Comparison of ENCODE assay signal across 8 cellular contexts in genomic region chr19:49690656-49691242, GRCh38. TPM values are rescaled to one million over a fixed set of nuclear protein-coding genes. Genes with fewer than 3 reads are reported as not detected.
A peak's percentile ranks its signal among the peaks of the same experiment; 100 is the strongest.
DNase-seq lines count a peak whose midpoint lies in the region; ATAC-seq, FAIRE-seq and TF ChIP-seq lines count a peak whose summit lies in the region.

CPT1C (plus strand) TSS chr19:49691116; CDS start chr19:49692253, 1,137 bp downstream.

- no peak for TF ChIP-seq RAD21 in K562 (CRISPR knock-in tag; conservative IDR thresholded peaks at IDR 0.05 in 1 of 2, IDR thresholded peaks at IDR 0.05 in 1 of 2)

- DNase-seq in SK-N-DZ (ENCODE audit: low spot score), result peak; percentile 72
- DNase-seq in K562 (ENCODE audit: extremely low read depth in 1 of 4, low spot score in 3 of 4), result no peak
- peak; percentile 82 for DNase-seq in hepatocyte (ENCODE audit: low spot score)
- DNase-seq in progenitor cell of endocrine pancreas (ENCODE audit: low spot score, unreplicated experiment), result peak; percentile 64
- no peak for DNase-seq in MV-4-11 (lab: John Stamatoyannopoulos, UW)

- 83% methylated on average over 33 of the region's 38 CpGs for WGBS in K562 (ENCODE audit: insufficient coverage, low coverage, missing lambda C conversion rate)
- WGBS in hepatocyte (ENCODE audit: low lambda C conversion rate, missing lambda C conversion rate), result 4% methylated on average over 28 of the region's 38 CpGs

- no peak within 1 kb of the TSS for H3K9ac ChIP-seq in K562 (ENCODE audit: insufficient read depth in 1 of 2, low read depth in 2 of 2, low read length in 2 of 2)

- H3K27me3 ChIP-seq in K562 (ENCODE audit: control insufficient read depth in 2 of 2, insufficient read depth in 2 of 2, low read length in 2 of 2) (no peaks in the 10 kb centered on the region), hepatocyte (peaks cover 5% of the 10 kb centered on the region)

- FAIRE-seq in A204.1 (lab: Jason Lieb, UNC) (peak; percentile 98), K562 (lab: Jason Lieb, UNC) (no peak)

- TF ChIP-seq EP300 in K562 (IDR thresholded peaks at IDR 0.05; ENCODE audit: low read length), result no peak

- H3K4me2 ChIP-seq in K562 (ENCODE audit: insufficient read depth, low read length) (no peak within 1 kb of the TSS), hepatocyte (peak within 1 kb of the TSS; percentile 97)

- peak within 1 kb of the TSS; percentile 80 for H3K4me3 Mint-ChIP-seq in progenitor cell of endocrine pancreas (ENCODE audit: low read depth)

- in situ Hi-C loops in K562 (cut with MboI), result no loop called here

- H3K4me1 Mint-ChIP-seq in progenitor cell of endocrine pancreas (ENCODE audit: low read depth), result peaks cover 11% of the 10 kb centered on the region

- H3K4me3 ChIP-seq in HEK293 (ENCODE audit: low read depth, low read length), result no peak within 1 kb of the TSS
- no peak within 1 kb of the TSS for H3K4me3 ChIP-seq in K562
- H3K4me3 ChIP-seq in hepatocyte, result peak within 1 kb of the TSS; percentile 63

- H3K27ac Mint-ChIP-seq in progenitor cell of endocrine pancreas, result peak within 1 kb of the TSS; percentile 90

- H3K9me1 ChIP-seq in K562 (ENCODE audit: control insufficient read depth, insufficient read depth, low read length), result no peaks in the 10 kb centered on the region

- no peaks in the 10 kb centered on the region for H3K9me2 ChIP-seq in hepatocyte (replicated peaks; ENCODE audit: insufficient read depth)

- POLR2A ChIA-PET in HEK293 (lab: Yijun Ruan, JAX) (no interaction called here), K562 (lab: Yijun Ruan, JAX) (no interaction called here)

- H3K4me1 ChIP-seq in HEK293 (ENCODE audit: control insufficient read depth, insufficient read depth, low read length) (peaks cover 8% of the 10 kb centered on the region), K562 (replicated peaks in 1 of 2; ENCODE audit: control insufficient read depth in 2 of 2, insufficient read depth in 2 of 2, low read length in 2 of 2) (peaks cover 0 to 54% of the 10 kb centered on the region in 2 experiments; a peak in 2 of 5 replicates), hepatocyte (ENCODE audit: insufficient read depth) (peaks cover 17% of the 10 kb centered on the region)

- H3K9me3 Mint-ChIP-seq in progenitor cell of endocrine pancreas (ENCODE audit: low read depth), result no peaks in the 10 kb centered on the region

- H3K27me3 Mint-ChIP-seq in progenitor cell of endocrine pancreas, result no peaks in the 10 kb centered on the region

- no peak within 1 kb of the TSS for H2AFZ ChIP-seq in K562 (ENCODE audit: low read depth, low read length)
- peak within 1 kb of the TSS; percentile 90 for H2AFZ ChIP-seq in hepatocyte

- H3K9me3 ChIP-seq in HEK293 (ENCODE audit: control insufficient read depth, insufficient read depth, low read depth, low read length), result no peaks in the 10 kb centered on the region
- H3K9me3 ChIP-seq in K562 (replicated peaks; ENCODE audit: control insufficient read depth, insufficient read depth, low read depth, low read length), result no peaks in the 10 kb centered on the region
- H3K9me3 ChIP-seq in hepatocyte (ENCODE audit: low read depth), result no peaks in the 10 kb centered on the region

- no TSS peak for BruUV-seq in K562 (replicated peaks; lab: Mats Ljungman, UMichigan)

- TF ChIP-seq CTCF in HEK293 (tag by site-specific recombination; IDR thresholded peaks at IDR 0.05), result no peak
- TF ChIP-seq CTCF in K562 (IDR thresholded peaks at IDR 0.05 in 2 of 3, conservative IDR thresholded peaks at IDR 0.05 in 1 of 3; ENCODE audit: insufficient read depth in 2 of 3, low read depth in 1 of 3, low read length in 3 of 3), result no peak
- TF ChIP-seq CTCF in hepatocyte (IDR thresholded peaks at IDR 0.05; ENCODE audit: poor library complexity), result no peak
- TF ChIP-seq CTCF in progenitor cell of endocrine pancreas (IDR thresholded peaks at IDR 0.05; ENCODE audit: unreplicated experiment), result no peak

- TF ChIP-seq POLR2A in K562 (conservative IDR thresholded peaks at IDR 0.05), result 0 out of 2 replicates have a peak, but pooled peaks have one; percentile 26

- H3K27ac ChIP-seq in HEK293 (ENCODE audit: extremely low read depth, low read depth, low read length) (no peak within 1 kb of the TSS; the same call in 1 of the 2 replicates), K562 (ENCODE audit: extremely low read depth, low read depth, low read length) (no peak within 1 kb of the TSS), hepatocyte (peak within 1 kb of the TSS; percentile 61)

- intact Hi-C loops in K562 (cut with micrococcal nuclease), result no loop called here

- H4K20me1 ChIP-seq in K562 (replicated peaks; ENCODE audit: control insufficient read depth, insufficient read depth, low read length) (no peaks in the 10 kb centered on the region), hepatocyte (ENCODE audit: insufficient read depth, poor library complexity, severe bottlenecking) (no peaks in the 10 kb centered on the region)

- ATAC-seq in K562 (no peak), HG03097 (IDR thresholded peaks at IDR 0.05; ENCODE audit: low FRiP score, unreplicated experiment) (no peak)

- CTCF ChIA-PET in HEK293 (lab: Yijun Ruan, JAX), result interaction anchor here (0.6 to 1.1 kb wide), 3 partner anchors 10 to 27 kb away, joined by 3 to 6 read pairs (median 3); no protein-coding TSS in a partner anchor
- CTCF ChIA-PET in K562 (lab: Yijun Ruan, JAX; ENCODE audit: low intra/inter-chr PET ratio), result no interaction called here

- peaks cover 6% of the 10 kb centered on the region for H3K36me3 Mint-ChIP-seq in progenitor cell of endocrine pancreas (ENCODE audit: insufficient read depth)

- H3K36me3 ChIP-seq in HEK293 (ENCODE audit: control insufficient read depth in 2 of 2, insufficient read depth in 1 of 2, low read length in 2 of 2), result peaks cover 0 to 30% of the 10 kb centered on the region in 2 experiments; a peak in 2 of 3 replicates
- peaks cover 36% of the 10 kb centered on the region; the same call in 2 of the 3 replicates for H3K36me3 ChIP-seq in K562 (ENCODE audit: control insufficient read depth, insufficient read depth, low read length)
- H3K36me3 ChIP-seq in hepatocyte (replicated peaks; ENCODE audit: insufficient read depth, low read depth), result no peaks in the 10 kb centered on the region

- no peaks in the 10 kb centered on the region for H3K79me2 ChIP-seq in K562 (ENCODE audit: control insufficient read depth, insufficient read depth, low read length)
- H3K79me2 ChIP-seq in hepatocyte, result no peaks in the 10 kb centered on the region

TF ChIP-seq in HEK293, 187 proteins besides CTCF, POLR2A, EP300 and RAD21 (continues in another document):
- TF ChIP-seq ZNF266 (tag by site-specific recombination; IDR thresholded peaks at IDR 0.05; ENCODE audit: low read depth) (no peak), BCL6B (tag by site-specific recombination; IDR thresholded peaks at IDR 0.05) (no peak)

TF ChIP-seq in K562, 482 proteins besides CTCF, POLR2A, EP300 and RAD21 (continues in another document):
- TF ChIP-seq PTTG1 (tag; IDR thresholded peaks at IDR 0.05; ENCODE audit: low read depth), result no peak
- no peak for TF ChIP-seq MITF (IDR thresholded peaks at IDR 0.05)
- no peak for TF ChIP-seq CHD4 (IDR thresholded peaks at IDR 0.05; ENCODE audit: insufficient read depth, insufficient replicate concordance, low read depth, low read length, poor library complexity, severe bottlenecking)
- peak; percentile 27; the same call in 1 of the 2 replicates for TF ChIP-seq POLR2AphosphoS5 (IDR thresholded peaks at IDR 0.05; ENCODE audit: control insufficient read depth, insufficient read depth, low read depth, low read length)
- TF ChIP-seq SUPT5H (IDR thresholded peaks at IDR 0.05), result 0 out of 2 replicates have a peak, but pooled peaks have one; percentile 44
- TF ChIP-seq SIRT6 (IDR thresholded peaks at IDR 0.05; ENCODE audit: low read depth, low read length), result peak; percentile 34
- no peak for TF ChIP-seq LEF1 (IDR thresholded peaks at IDR 0.05)

RNA-seq across cellular contexts. Expression of gene CPT1C, which starts in this region (rescaled TPM):
- polyA plus RNA-seq in SK-N-DZ (2014; cell fraction: cytosol; rRNA removed), result 28.3 and 32.8 TPM in 2 replicates
- polyA plus RNA-seq in SK-N-DZ (2014; cell fraction: nucleus; rRNA removed), result 148 and 189 TPM in 2 replicates
- 2.6 and 5.2 TPM in 2 replicates for total RNA-seq in K562 (2011; cell fraction: chromatin; rRNA removed; ENCODE audit: low replicate concordance)
- total RNA-seq in K562 (2011; cell fraction: nucleolus; rRNA removed), result 3.6 and 3.7 TPM in 2 replicates
- total RNA-seq in K562 (2011; cell fraction: nucleoplasm; rRNA removed), result 1.8 and 3.9 TPM in 2 replicates
- 2.5 and 2.7 TPM in 2 replicates for total RNA-seq in K562 (2014; rRNA removed)
- 1.9 and 3.0 TPM in 2 replicates for total RNA-seq in K562 (2014; rRNA removed; fragmentation: Illumina TruSeq; extraction: Trizol)
- total RNA-seq in K562 (2015; rRNA removed; fragmentation: Illumina TruSeq; extraction: Trizol), result 2.1 and 2.8 TPM in 2 replicates
- total RNA-seq in K562 (2021), result 3.1 and 4.4 TPM in 2 replicates
- 1.9 and 3.6 TPM in 2 replicates for polyA plus RNA-seq in K562 (2011; rRNA removed)
- 4.7 and 7.4 TPM in 2 replicates for polyA plus RNA-seq in K562 (2011; cell fraction: cytosol; rRNA removed)
- polyA plus RNA-seq in K562 (2011; cell fraction: nucleus; rRNA removed), result 3.6 and 4.2 TPM in 2 replicates
- 5.1 and 6.1 TPM in 2 replicates for polyA plus RNA-seq in K562 (2012)
- polyA plus RNA-seq in K562 (2014; fragmentation: Illumina TruSeq; extraction: Trizol), result 4.8 and 5.1 TPM in 2 replicates
- polyA plus RNA-seq in K562 (2014; fragmentation: Nextera tagmentation; extraction: Ambion mirVana), result 10 to 100 TPM; 11.5 to 12.3 TPM
- polyA plus RNA-seq in K562 (2014; rRNA removed), result 2.1 and 4.0 TPM in 2 replicates
- 0.53 and 0.96 TPM in 2 replicates for polyA minus RNA-seq in K562 (2011; rRNA and poly(A)+ RNA removed)
- not detected in 2 replicates for polyA minus RNA-seq in K562 (2011; cell fraction: cytosol; rRNA and poly(A)+ RNA removed)
- 0.27 and 2.1 TPM in 2 replicates for polyA minus RNA-seq in K562 (2011; cell fraction: nucleus; rRNA and poly(A)+ RNA removed)
- 6.2 and 6.7 TPM in 2 replicates for total RNA-seq in hepatocyte
- 6.8 and 10.0 TPM in 2 replicates for polyA plus RNA-seq in hepatocyte
- total RNA-seq in progenitor cell of endocrine pancreas, result 49.9 and 53.1 TPM in 2 replicates

Comparison
In these comparisons a context has a peak if more than half of its experiments do, and no peak if none do; other contexts are left out.
1. DNase-seq: peak in SK-N-DZ (single experiment), hepatocyte (single experiment) and progenitor cell of endocrine pancreas (single experiment); none in K562 (0 of 4) and MV-4-11 (single experiment).